In the genomic region with DNA sequence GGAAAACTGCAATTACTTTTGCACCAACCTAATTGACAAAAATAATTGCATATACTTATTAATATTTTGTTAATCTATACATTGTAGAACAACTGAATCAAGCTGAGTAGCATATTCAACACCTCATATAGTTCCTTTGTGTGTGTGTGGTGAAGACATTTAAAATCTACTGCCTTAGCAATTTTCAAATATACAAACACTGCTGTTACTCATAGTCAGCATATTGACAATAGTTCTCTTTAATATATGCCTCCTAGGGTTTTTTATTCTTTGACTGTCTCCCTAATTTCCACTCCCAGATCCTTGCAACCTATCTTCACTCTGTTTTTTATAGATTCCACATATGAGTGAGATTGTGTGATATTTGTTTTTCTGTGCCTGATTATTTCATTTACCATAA, we compare ENCODE assay signal across 3 cellular contexts.
TF ChIP-seq lines count a peak whose summit lies in the region.

No MANE protein-coding gene starts in this region.

TF ChIP-seq in HepG2, 621 proteins besides CTCF, POLR2A, EP300 and RAD21:
- TF ChIP-seq MAFF (IDR thresholded peaks at IDR 0.05; ENCODE audit: low read depth, low read length): peak; percentile 65
- TF ChIP-seq, protein P1, sequence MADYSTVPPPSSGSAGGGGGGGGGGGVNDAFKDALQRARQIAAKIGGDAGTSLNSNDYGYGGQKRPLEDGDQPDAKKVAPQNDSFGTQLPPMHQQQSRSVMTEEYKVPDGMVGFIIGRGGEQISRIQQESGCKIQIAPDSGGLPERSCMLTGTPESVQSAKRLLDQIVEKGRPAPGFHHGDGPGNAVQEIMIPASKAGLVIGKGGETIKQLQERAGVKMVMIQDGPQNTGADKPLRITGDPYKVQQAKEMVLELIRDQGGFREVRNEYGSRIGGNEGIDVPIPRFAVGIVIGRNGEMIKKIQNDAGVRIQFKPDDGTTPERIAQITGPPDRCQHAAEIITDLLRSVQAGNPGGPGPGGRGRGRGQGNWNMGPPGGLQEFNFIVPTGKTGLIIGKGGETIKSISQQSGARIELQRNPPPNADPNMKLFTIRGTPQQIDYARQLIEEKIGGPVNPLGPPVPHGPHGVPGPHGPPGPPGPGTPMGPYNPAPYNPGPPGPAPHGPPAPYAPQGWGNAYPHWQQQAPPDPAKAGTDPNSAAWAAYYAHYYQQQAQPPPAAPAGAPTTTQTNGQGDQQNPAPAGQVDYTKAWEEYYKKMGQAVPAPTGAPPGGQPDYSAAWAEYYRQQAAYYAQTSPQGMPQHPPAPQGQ (CRISPR knock-in tag; IDR thresholded peaks at IDR 0.05; ENCODE audit: borderline replicate concordance): no peak
- peak; percentile 44 to 66; a peak in 3 of 4 replicates for TF ChIP-seq MAFK (conservative IDR thresholded peaks at IDR 0.05 in 1 of 2, IDR thresholded peaks at IDR 0.05 in 1 of 2; ENCODE audit: low read length in 2 of 2)
TF ChIP-seq in HepG2: peak in this region for 2.

TF ChIP-seq in IMR-90, 13 proteins besides CTCF, POLR2A, EP300 and RAD21:
- peak; percentile 39 for TF ChIP-seq MAFK (IDR thresholded peaks at IDR 0.05; ENCODE audit: low read depth, low read length)
- TF ChIP-seq SMC3 (IDR thresholded peaks at IDR 0.05; ENCODE audit: low read depth, low read length): no peak
- no peak for TF ChIP-seq BHLHE40 (IDR thresholded peaks at IDR 0.05; ENCODE audit: low read depth, low read length)

TF ChIP-seq in K562, 482 proteins besides CTCF, POLR2A, EP300 and RAD21:
- TF ChIP-seq ZNF316 (IDR thresholded peaks at IDR 0.05) (peak; percentile 10; the same call in 1 of the 2 replicates), ILK (tag; IDR thresholded peaks at IDR 0.05; ENCODE audit: borderline replicate concordance, low read depth) (no peak)
TF ChIP-seq in K562: peak in this region for 1.
